28 cellular contexts compared by ENCODE assay signal in genomic region chr11:116135897-116136296, GRCh38.
"Had no signal": no experiment of that assay in that cellular context is flagged by ENCODE, and none has a peak within 500 bp of the region (broad histone marks: within the 10 kb centered on the region; RNA-seq: fewer than 3 reads in every experiment).

No MANE protein-coding gene starts in this region.

- ATAC-seq: stimulated activated effector memory CD8-positive, alpha-beta T cell treated with anti-CD3 and anti-CD28 coated beads, Interleukin-12 subunit alpha, Interleukin-12 subunit beta, amount 100 ng/mL, for 72 hours; stimulated activated memory B cell treated with anti-CD40 and anti-IgM and Interleukin-4, amounts not matched to agents 10 μg/mL and 1 μg/mL and 100 μg/mL, for 72 hours; stimulated activated naive B cell treated with anti-CD40 and anti-IgM and Interleukin-4, amounts not matched to agents 10 μg/mL and 1 μg/mL and 100 μg/mL, for 72 hours; stimulated activated naive CD8-positive, alpha-beta T cell treated with anti-CD3 and anti-CD28 coated beads, Interleukin-15, amount 100 ng/mL, for 72 hours; stimulated activated naive CD8-positive, alpha-beta T cell treated with anti-CD3 and anti-CD28 coated beads, Interleukin-15, Interleukin-2, amounts not matched to agents 100 U/mL and 50 U/mL, for 24 hours; upper lobe of right lung had no signal

- H3K27me3 ChIP-seq: suprapubic skin, testis, thyroid gland, tibial artery, tibial nerve, transverse colon, upper lobe of left lung, upper lobe of right lung, uterus, vagina had no signal

- H3K4me1 ChIP-seq: stomach, suprapubic skin, testis, thyroid gland, tibial artery, tibial nerve, uterus, vagina had no signal

- H3K27ac Mint-ChIP-seq: stimulated activated effector memory CD8-positive, alpha-beta T cell treated with anti-CD3 and anti-CD28 coated beads, Interleukin-12 subunit alpha, Interleukin-12 subunit beta, amount 100 ng/mL, for 72 hours; stimulated activated memory B cell treated with anti-CD40 and anti-IgM and Interleukin-4, amounts not matched to agents 10 μg/mL and 1 μg/mL and 100 μg/mL, for 72 hours; stimulated activated naive B cell treated with anti-CD40 and anti-IgM and Interleukin-4, amounts not matched to agents 10 μg/mL and 1 μg/mL and 100 μg/mL, for 72 hours; stimulated activated naive CD8-positive, alpha-beta T cell treated with anti-CD3 and anti-CD28 coated beads, Interleukin-15, Interleukin-2, amounts not matched to agents 100 ng/mL and 50 ng/mL, for 24 hours; type B pancreatic cell had no signal

- FAIRE-seq: urothelium cell line had no signal

- H3K36me3 ChIP-seq: stomach, suprapubic skin, thoracic aorta, thyroid gland, tibial artery, tibial nerve, transverse colon, upper lobe of left lung, upper lobe of right lung, uterus, vagina had no signal

- H3K9me3 ChIP-seq: stomach, suprapubic skin, testis, thoracic aorta, thyroid gland, tibial artery, tibial nerve, transverse colon, upper lobe of left lung, upper lobe of right lung, uterus, vagina had no signal

- H3K4me3 Mint-ChIP-seq: stimulated activated effector memory CD8-positive, alpha-beta T cell treated with anti-CD3 and anti-CD28 coated beads, Interleukin-12 subunit alpha, Interleukin-12 subunit beta, amount 100 ng/mL, for 72 hours; stimulated activated memory B cell treated with anti-CD40 and anti-IgM and Interleukin-4, amounts not matched to agents 10 μg/mL and 1 μg/mL and 100 μg/mL, for 72 hours; stimulated activated naive B cell treated with anti-CD40 and anti-IgM and Interleukin-4, amounts not matched to agents 10 μg/mL and 1 μg/mL and 100 μg/mL, for 72 hours; stimulated activated naive CD8-positive, alpha-beta T cell treated with anti-CD3 and anti-CD28 coated beads, Interleukin-15, amount 100 ng/mL, for 72 hours; stimulated activated naive CD8-positive, alpha-beta T cell treated with anti-CD3 and anti-CD28 coated beads, Interleukin-15, Interleukin-2, amounts not matched to agents 100 ng/mL and 50 ng/mL, for 24 hours; type B pancreatic cell had no signal

- H3K9me3 Mint-ChIP-seq: stimulated activated memory B cell treated with anti-CD40 and anti-IgM and Interleukin-4, amounts not matched to agents 10 μg/mL and 1 μg/mL and 100 μg/mL, for 72 hours; stimulated activated naive B cell treated with anti-CD40 and anti-IgM and Interleukin-4, amounts not matched to agents 10 μg/mL and 1 μg/mL and 100 μg/mL, for 72 hours; stimulated activated naive CD8-positive, alpha-beta T cell treated with anti-CD3 and anti-CD28 coated beads, Interleukin-15, Interleukin-2, amounts not matched to agents 100 ng/mL and 50 ng/mL, for 24 hours; type B pancreatic cell had no signal

- H3K27ac ChIP-seq: stomach, suprapubic skin, testis, thoracic aorta, thyroid gland, tibial artery, tibial nerve, upper lobe of left lung, upper lobe of right lung, uterus, vagina had no signal

- DNase-seq: stimulated activated CD4-positive, alpha-beta T cell treated with anti-CD3 and anti-CD28 coated beads, Interleukin-2, amount 100 ng/mL, for 48 hours; stimulated activated CD4-positive, alpha-beta T cell treated with anti-CD3 and anti-CD28 coated beads, Interleukin-4, amount 100 ng/mL, for 1 hour; stimulated activated CD4-positive, alpha-beta T cell treated with anti-CD3 and anti-CD28 coated beads, Interleukin-4, amount 100 ng/mL, for 24 hours; stimulated activated CD4-positive, alpha-beta T cell treated with anti-CD3 and anti-CD28 coated beads, Interleukin-4, amount 100 ng/mL, for 4 hours; stimulated activated CD8-positive, alpha-beta memory T cell treated with anti-CD3 and anti-CD28 coated beads, Interleukin-4, amount 100 ng/mL, for 48 hours; stimulated activated naive B cell treated with anti-CD40 and anti-IgM and Interleukin-4, amounts not matched to agents 10 μg/mL and 1 μg/mL and 100 μg/mL, for 72 hours; stimulated activated naive CD4-positive, alpha-beta T cell; stimulated activated naive CD8-positive, alpha-beta T cell treated with anti-CD3 and anti-CD28 coated beads, Interleukin-15, amount 100 ng/mL, for 72 hours; stimulated activated naive CD8-positive, alpha-beta T cell treated with anti-CD3 and anti-CD28 coated beads, Interleukin-15, Interleukin-2, amounts not matched to agents 100 U/mL and 50 U/mL, for 24 hours; stomach; substantia nigra; testis; thyroid gland; tibial artery; transverse colon; trophoblast cell; upper lobe of left lung; upper lobe of right lung; uterus had no signal

- H3K4me1 Mint-ChIP-seq: stimulated activated effector memory CD8-positive, alpha-beta T cell treated with anti-CD3 and anti-CD28 coated beads, Interleukin-12 subunit alpha, Interleukin-12 subunit beta, amount 100 ng/mL, for 72 hours; stimulated activated memory B cell treated with anti-CD40 and anti-IgM and Interleukin-4, amounts not matched to agents 10 μg/mL and 1 μg/mL and 100 μg/mL, for 72 hours; stimulated activated naive B cell treated with anti-CD40 and anti-IgM and Interleukin-4, amounts not matched to agents 10 μg/mL and 1 μg/mL and 100 μg/mL, for 72 hours; stimulated activated naive CD8-positive, alpha-beta T cell treated with anti-CD3 and anti-CD28 coated beads, Interleukin-15, amount 100 ng/mL, for 72 hours had no signal

- H3K4me3 ChIP-seq: stomach, suprapubic skin, testis, thoracic aorta, thyroid gland, tibial artery, tibial nerve, transverse colon, upper lobe of left lung, upper lobe of right lung, uterus, vagina had no signal

- H3K36me3 Mint-ChIP-seq: stimulated activated effector memory CD8-positive, alpha-beta T cell treated with anti-CD3 and anti-CD28 coated beads, Interleukin-12 subunit alpha, Interleukin-12 subunit beta, amount 100 ng/mL, for 72 hours; stimulated activated memory B cell treated with anti-CD40 and anti-IgM and Interleukin-4, amounts not matched to agents 10 μg/mL and 1 μg/mL and 100 μg/mL, for 72 hours; stimulated activated naive B cell treated with anti-CD40 and anti-IgM and Interleukin-4, amounts not matched to agents 10 μg/mL and 1 μg/mL and 100 μg/mL, for 72 hours; type B pancreatic cell had no signal
